ENCODE assay signal across 9 cellular contexts in the genomic region with DNA sequence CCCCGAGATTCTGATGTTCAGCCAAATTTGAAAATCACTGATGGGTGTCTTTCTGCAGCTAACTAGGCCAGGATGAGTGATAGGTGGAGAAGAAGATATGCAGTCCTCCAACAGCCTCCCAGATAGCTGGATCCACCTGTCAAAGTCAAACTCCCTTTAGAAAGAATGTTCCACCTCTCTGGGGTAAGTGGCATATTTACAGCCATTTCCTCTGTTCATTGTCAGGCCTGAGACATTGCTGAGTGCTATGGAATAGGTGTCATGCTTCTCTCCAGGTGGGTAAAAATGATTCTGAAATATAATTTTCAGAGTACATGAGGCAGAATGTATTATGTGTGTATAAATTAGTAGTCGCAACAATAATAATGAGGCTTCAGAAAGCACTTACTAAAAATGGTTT.
"Had no signal": no experiment of that assay in that cellular context is flagged by ENCODE, and none has a peak within 500 bp of the region (broad histone marks: within the 10 kb centered on the region; RNA-seq: fewer than 3 reads in every experiment).

No MANE protein-coding gene starts in this region.

- H3K4me1 Mint-ChIP-seq: IgD-negative memory B cell had no signal

- H3K36me3 Mint-ChIP-seq: IgD-negative memory B cell had no signal

- H3K9me3 ChIP-seq: HAP-1 had no signal

- DNase-seq: GM23248, GOT3, H7, HFFc6 had no signal

- H3K27me3 Mint-ChIP-seq: IgD-negative memory B cell had no signal

- H3K4me3 ChIP-seq: GM23248, HAP-1 had no signal

- H3K27ac ChIP-seq: GM23248, HL-60 had no signal

- ATAC-seq: HCT116, HepG2 had no signal

- H3K9ac ChIP-seq: GM23248 had no signal

- H2AFZ ChIP-seq: GM23248 had no signal

- H3K4me3 Mint-ChIP-seq: HFFc6, IgD-negative memory B cell had no signal

- H3K27ac Mint-ChIP-seq: HFFc6, IgD-negative memory B cell had no signal

- H3K36me3 ChIP-seq: HAP-1 had no signal
